Comparison of ENCODE assay signal across 10 cellular contexts in the genomic region with DNA sequence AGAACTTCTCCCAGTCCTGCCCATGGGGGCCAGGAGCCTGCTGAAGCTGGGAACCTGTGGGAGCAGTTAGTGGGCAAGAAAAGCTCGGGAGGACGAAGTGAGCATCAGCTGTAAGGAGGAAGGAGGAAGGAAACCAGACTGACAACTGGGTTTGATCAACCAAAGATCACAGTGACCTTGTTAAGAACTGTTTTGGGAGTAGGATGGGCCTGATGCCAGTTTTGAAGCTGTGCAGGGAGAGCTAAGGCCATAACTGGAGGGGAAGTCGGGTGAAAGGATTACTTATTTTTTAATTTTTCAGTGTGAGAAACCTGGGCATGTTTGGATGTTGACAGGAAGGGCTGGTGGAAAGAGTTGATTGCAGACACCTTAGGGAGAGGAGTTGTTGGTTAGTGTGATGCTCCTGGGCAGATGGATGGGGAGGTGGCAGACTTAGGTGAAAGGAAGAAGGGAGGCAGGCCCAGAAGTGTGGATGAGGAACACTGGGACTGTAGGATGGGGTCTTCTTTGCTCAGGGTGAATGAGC. TPM values are rescaled to one million over a fixed set of nuclear protein-coding genes. Genes with fewer than 3 reads are reported as not detected.
DNase-seq lines count a peak whose midpoint lies in the region; ATAC-seq and TF ChIP-seq lines count a peak whose summit lies in the region.
"Had no signal": no experiment of that assay in that cellular context is flagged by ENCODE, and none has a peak within 500 bp of the region (broad histone marks: within the 10 kb centered on the region; RNA-seq: fewer than 3 reads in every experiment).

No MANE protein-coding gene starts in this region.

- H3K36me3 Mint-ChIP-seq in naive thymus-derived CD4-positive, alpha-beta T cell, result no peaks in the 10 kb centered on the region
- H3K36me3 Mint-ChIP-seq: CD8-positive, alpha-beta T cell had no signal

- H2BK12ac ChIP-seq in trophoblast cell (ENCODE audit: low read length), result no peak overlapping the region

- no peak overlapping the region for H2BK5ac ChIP-seq in trophoblast cell (ENCODE audit: low read depth, low read length, poor library complexity)

- peaks cover 0 to 4% (median 0%) of the 10 kb centered on the region in 7 donors for H3K4me1 Mint-ChIP-seq in naive thymus-derived CD4-positive, alpha-beta T cell

- H3K4me3 Mint-ChIP-seq in naive thymus-derived CD4-positive, alpha-beta T cell, result no peak overlapping the region
- H3K4me3 Mint-ChIP-seq: CD8-positive, alpha-beta T cell had no signal

- H3K4me3 ChIP-seq in AG10803 (ENCODE audit: low read length), result no peak overlapping the region
- no peak overlapping the region for H3K4me3 ChIP-seq in OCI-LY3 (ENCODE audit: low read length)
- no peak overlapping the region for H3K4me3 ChIP-seq in fibroblast of lung (replicated peaks in 1 of 4; ENCODE audit: control extremely low read depth in 1 of 4, insufficient read depth in 1 of 4, low read depth in 3 of 4, low read length in 4 of 4)
- H3K4me3 ChIP-seq in trophoblast cell (ENCODE audit: low read depth, low read length), result no peak overlapping the region
- no peak overlapping the region for H3K4me3 ChIP-seq in naive thymus-derived CD4-positive, alpha-beta T cell (ENCODE audit: low read length)

- no peak overlapping the region for H3K14ac ChIP-seq in trophoblast cell (ENCODE audit: low read length)

- H3K4me1 ChIP-seq in OCI-LY3 (ENCODE audit: low read length) (peaks cover 9% of the 10 kb centered on the region), fibroblast of lung (ENCODE audit: control insufficient read depth, extremely low read depth, insufficient read depth, low read length) (peaks cover 13% of the 10 kb centered on the region), trophoblast cell (ENCODE audit: control insufficient read depth in 1 of 2, insufficient read depth in 2 of 2, low read length in 2 of 2) (peaks cover 0 to 4% of the 10 kb centered on the region in 2 experiments)
- H3K4me1 ChIP-seq in naive thymus-derived CD4-positive, alpha-beta T cell (ENCODE audit: control insufficient read depth in 2 of 2, insufficient read depth in 2 of 2, low read length in 2 of 2), result no peaks in the 10 kb centered on the region

- H4K91ac ChIP-seq in trophoblast cell (ENCODE audit: low read depth, low read length), result no peak overlapping the region

- H3K27me3 ChIP-seq in OCI-LY3 (ENCODE audit: low read depth, low read length), result 0 out of 2 replicates have a peak, but pooled peaks cover 8% of the 10 kb centered on the region
- no peaks in the 10 kb centered on the region for H3K27me3 ChIP-seq in fibroblast of lung (ENCODE audit: control insufficient read depth, insufficient read depth, low read length)
- H3K27me3 ChIP-seq in trophoblast cell (ENCODE audit: insufficient read depth, low read length), result no peaks in the 10 kb centered on the region
- H3K27me3 ChIP-seq in naive thymus-derived CD4-positive, alpha-beta T cell (ENCODE audit: control insufficient read depth in 2 of 2, insufficient read depth in 2 of 2, low read length in 2 of 2), result no peaks in the 10 kb centered on the region

- no peaks in the 10 kb centered on the region for H3K9me3 ChIP-seq in OCI-LY3 (ENCODE audit: insufficient read depth, low read length)
- H3K9me3 ChIP-seq in fibroblast of lung (ENCODE audit: control insufficient read depth, insufficient read depth, low read depth, low read length), result no peaks in the 10 kb centered on the region
- no peaks in the 10 kb centered on the region for H3K9me3 ChIP-seq in trophoblast cell (ENCODE audit: insufficient read depth, low read depth, low read length)
- no peaks in the 10 kb centered on the region for H3K9me3 ChIP-seq in naive thymus-derived CD4-positive, alpha-beta T cell (ENCODE audit: control insufficient read depth in 2 of 3, low read length in 3 of 3)

- H3K9ac ChIP-seq in OCI-LY3 (ENCODE audit: low read length) (no peak overlapping the region), fibroblast of lung (ENCODE audit: insufficient read depth, low read length) (no peak overlapping the region), trophoblast cell (ENCODE audit: low read length) (no peak overlapping the region)

- H3K36me3 ChIP-seq in OCI-LY3 (replicated peaks; ENCODE audit: low read depth, low read length), result no peaks in the 10 kb centered on the region
- H3K36me3 ChIP-seq in fibroblast of lung (ENCODE audit: control insufficient read depth, insufficient read depth, low read length), result no peaks in the 10 kb centered on the region
- no peaks in the 10 kb centered on the region for H3K36me3 ChIP-seq in trophoblast cell (ENCODE audit: control insufficient read depth in 1 of 2, insufficient read depth in 2 of 2, low read length in 2 of 2)
- H3K36me3 ChIP-seq in naive thymus-derived CD4-positive, alpha-beta T cell (ENCODE audit: control insufficient read depth in 2 of 3, insufficient read depth in 3 of 3, low read length in 3 of 3), result no peaks in the 10 kb centered on the region

- no CpG with 5 or more reads among the region's 3 CpGs for WGBS in trophoblast cell (ENCODE audit: extremely low coverage, insufficient coverage, insufficient read length)

- CTCF ChIA-PET in naive thymus-derived CD4-positive, alpha-beta T cell (lab: Charles Lee), result no interaction called here

- no peak overlapping the region for H2AFZ ChIP-seq in OCI-LY3 (ENCODE audit: low read depth, low read length)
- peak overlapping the region; percentile 54 for H2AFZ ChIP-seq in fibroblast of lung (ENCODE audit: low read length)
- no peak overlapping the region for H2AFZ ChIP-seq in trophoblast cell (ENCODE audit: insufficient read depth, low read length, poor library complexity)

- no peak overlapping the region for H3K18ac ChIP-seq in trophoblast cell (ENCODE audit: low read length)

- intact Hi-C loops in naive thymus-derived CD4-positive, alpha-beta T cell (cut with micrococcal nuclease), result no loop called here

- peaks cover 0 to 14% (median 7%) of the 10 kb centered on the region in 5 donors for H3K27me3 Mint-ChIP-seq in naive thymus-derived CD4-positive, alpha-beta T cell

- no peak overlapping the region for H3K23ac ChIP-seq in trophoblast cell (ENCODE audit: low read length)

- H3K4me2 ChIP-seq in OCI-LY3 (ENCODE audit: low read length), result 0 out of 2 replicates have a peak overlapping the region, but pooled peaks have one; percentile 7
- no peak overlapping the region for H3K4me2 ChIP-seq in fibroblast of lung (ENCODE audit: extremely low read depth, insufficient read depth, low read length)
- no peak overlapping the region for H3K4me2 ChIP-seq in trophoblast cell (ENCODE audit: low read length)

- H3K4ac ChIP-seq in trophoblast cell (ENCODE audit: low read depth, low read length), result no peak overlapping the region

- no peak overlapping the region for H3K27ac Mint-ChIP-seq in naive thymus-derived CD4-positive, alpha-beta T cell
- H3K27ac Mint-ChIP-seq: CD8-positive, alpha-beta T cell had no signal

- POLR2A ChIA-PET in naive thymus-derived CD4-positive, alpha-beta T cell (lab: Charles Lee), result no interaction called here

- H3K79me2 ChIP-seq in OCI-LY3 (ENCODE audit: low read length), result no peaks in the 10 kb centered on the region
- no peaks in the 10 kb centered on the region for H3K79me2 ChIP-seq in fibroblast of lung (ENCODE audit: control insufficient read depth, insufficient read depth, low read length)
- no peaks in the 10 kb centered on the region for H3K79me2 ChIP-seq in trophoblast cell (ENCODE audit: control insufficient read depth, insufficient read depth, low read length, poor library complexity)

- DNase-seq in AG10803 (ENCODE audit: low read depth), result peak; percentile 15
- peak in 1 of 2 donors; percentile 28 for DNase-seq in fibroblast of lung (ENCODE audit: low read depth in 2 of 2)
- DNase-seq in trophoblast cell, result no peak
- no peak for DNase-seq in naive thymus-derived CD4-positive, alpha-beta T cell
- no peak for DNase-seq in OCI-M1 (lab: John Stamatoyannopoulos, UW)
- DNase-seq: CD8-positive, alpha-beta T cell had no signal

- H4K8ac ChIP-seq in trophoblast cell (ENCODE audit: low read depth, low read length), result no peak overlapping the region

- H3K27ac ChIP-seq in OCI-LY3 (ENCODE audit: low read length) (no peak overlapping the region), fibroblast of lung (ENCODE audit: insufficient read depth, low read length) (peak overlapping the region; percentile 69), trophoblast cell (ENCODE audit: low read depth, low read length) (no peak overlapping the region)
- H3K27ac ChIP-seq in naive thymus-derived CD4-positive, alpha-beta T cell (ENCODE audit: low read depth, low read length), result no peak overlapping the region
- H3K27ac ChIP-seq: HL-60 had no signal

- peaks cover 0 to 9% (median 0%) of the 10 kb centered on the region in 11 donors for H3K9me3 Mint-ChIP-seq in naive thymus-derived CD4-positive, alpha-beta T cell
- H3K9me3 Mint-ChIP-seq: CD8-positive, alpha-beta T cell had no signal

- no peak overlapping the region for H2BK120ac ChIP-seq in trophoblast cell (ENCODE audit: insufficient read depth, low read length, poor library complexity)

- H4K12ac ChIP-seq in trophoblast cell (ENCODE audit: low read depth, low read length), result no peak overlapping the region

- no peak for TF ChIP-seq CTCF in AG10803 (conservative IDR thresholded peaks at IDR 0.05; ENCODE audit: low read length)
- TF ChIP-seq CTCF in OCI-LY3 (IDR thresholded peaks at IDR 0.05; ENCODE audit: low read depth, low read length), result no peak
- no peak for TF ChIP-seq CTCF in fibroblast of lung (conservative IDR thresholded peaks at IDR 0.05 in 1 of 2, IDR thresholded peaks at IDR 0.05 in 1 of 2; ENCODE audit: low read depth in 1 of 2, low read length in 2 of 2)

- H4K20me1 ChIP-seq in OCI-LY3 (ENCODE audit: insufficient read depth, low read length) (no peaks in the 10 kb centered on the region), fibroblast of lung (ENCODE audit: control insufficient read depth, extremely low read depth, insufficient read depth, low read length) (no peaks in the 10 kb centered on the region)

- peak overlapping the region; percentile 58 for H2AK5ac ChIP-seq in trophoblast cell (ENCODE audit: low read length)

- ATAC-seq in GM19452 (IDR thresholded peaks at IDR 0.05; ENCODE audit: unreplicated experiment), result no peak
- ATAC-seq in naive thymus-derived CD4-positive, alpha-beta T cell, result no peak
- ATAC-seq in HG03432 (IDR thresholded peaks at IDR 0.05; ENCODE audit: unreplicated experiment), result no peak
- ATAC-seq: CD8-positive, alpha-beta T cell had no signal

- H3K79me1 ChIP-seq in trophoblast cell (ENCODE audit: low read length), result no peaks in the 10 kb centered on the region

RNA-seq across cellular contexts. Expression of a gene that starts 58.3 kb away (rescaled TPM):
- 22.9 and 32.7 TPM in 2 replicates for total RNA-seq in fibroblast of lung
- polyA plus RNA-seq in fibroblast of lung, result 10.3 and 28.0 TPM in 2 replicates
- polyA plus RNA-seq in fibroblast of lung (2012), result 14.2 and 38.4 TPM in 2 replicates
- 5.0 and 10.7 TPM in 2 replicates for polyA minus RNA-seq in fibroblast of lung (ENCODE audit: low replicate concordance)
- 44.4 and 44.9 TPM in 2 replicates for polyA plus RNA-seq in trophoblast cell (2013)
- total RNA-seq in naive thymus-derived CD4-positive, alpha-beta T cell, result 100 to 1,000 TPM in 1 of 5 experiments, 10 to 100 TPM in 1, 1 to 10 TPM in 1, under 1 TPM in 2; 0.29 to 266 (median 1.0) TPM
- polyA plus RNA-seq in naive thymus-derived CD4-positive, alpha-beta T cell, result not detected
